Comparison of ENCODE assay signal across 1 cellular context in genomic region chr16:11308493-11309283, GRCh38.
A peak's percentile ranks its signal among the peaks of the same experiment; 100 is the strongest.
TF ChIP-seq lines count a peak whose summit lies in the region.

No MANE protein-coding gene starts in this region.

TF ChIP-seq in HepG2, 621 proteins besides CTCF, POLR2A, EP300 and RAD21 (continued from another document and continues in another):
- TF ChIP-seq PATZ1 (CRISPR knock-in tag; IDR thresholded peaks at IDR 0.05) (peak; percentile 77), NR2F1 (CRISPR knock-in tag; IDR thresholded peaks at IDR 0.05) (peak; percentile 65 to 78), MYPOP (CRISPR knock-in tag; IDR thresholded peaks at IDR 0.05) (peak; percentile 80; the same call in 1 of the 2 replicates), YY1 (IDR thresholded peaks at IDR 0.05; ENCODE audit: insufficient read depth, insufficient replicate concordance, low read depth, low read length) (no peak), ETS1 (CRISPR knock-in tag; IDR thresholded peaks at IDR 0.05) (no peak), SOX5 (CRISPR knock-in tag; IDR thresholded peaks at IDR 0.05; ENCODE audit: borderline replicate concordance) (peak; percentile 68), SRSF9 (IDR thresholded peaks at IDR 0.05; ENCODE audit: borderline replicate concordance, insufficient read depth, low read depth, low read length, poor library complexity, severe bottlenecking) (no peak), AGO1 (IDR thresholded peaks at IDR 0.05; ENCODE audit: low read depth, low read length, poor library complexity, severe bottlenecking) (no peak), SP1 (IDR thresholded peaks at IDR 0.05) (no peak), SP1 (CRISPR knock-in tag; IDR thresholded peaks at IDR 0.05) (peak; percentile 39; the same call in 1 of the 2 replicates), MXD1 (CRISPR knock-in tag; IDR thresholded peaks at IDR 0.05) (peak; percentile 44; the same call in 1 of the 2 replicates), NCOR1 (IDR thresholded peaks at IDR 0.05; ENCODE audit: borderline replicate concordance, low read length) (peak; percentile 72; the same call in 1 of the 2 replicates), TCF12 (IDR thresholded peaks at IDR 0.05) (no peak), TCF12 (CRISPR knock-in tag; IDR thresholded peaks at IDR 0.05) (no peak), ZNF749 (CRISPR knock-in tag; IDR thresholded peaks at IDR 0.05; ENCODE audit: borderline replicate concordance) (no peak), THRA (CRISPR knock-in tag; IDR thresholded peaks at IDR 0.05; ENCODE audit: borderline replicate concordance) (peak; percentile 65; the same call in 1 of the 2 replicates), DZIP1 (CRISPR knock-in tag; IDR thresholded peaks at IDR 0.05) (peak; percentile 97), SRSF1 (optimal IDR thresholded peaks at IDR 0.05; ENCODE audit: low read depth, low read length) (no peak), ADNP (CRISPR knock-in tag; IDR thresholded peaks at IDR 0.05) (peak; percentile 11; the same call in 1 of the 2 replicates), MEIS1 (CRISPR knock-in tag; IDR thresholded peaks at IDR 0.05; ENCODE audit: borderline replicate concordance) (peak; percentile 69; the same call in 1 of the 2 replicates), NFAT5 (CRISPR knock-in tag; IDR thresholded peaks at IDR 0.05) (no peak), ZNF737 (CRISPR knock-in tag; IDR thresholded peaks at IDR 0.05; ENCODE audit: borderline replicate concordance) (no peak), ZSCAN21 (CRISPR knock-in tag; IDR thresholded peaks at IDR 0.05; ENCODE audit: borderline replicate concordance) (no peak), ATF7 (IDR thresholded peaks at IDR 0.05) (no peak), ATF7 (CRISPR knock-in tag; IDR thresholded peaks at IDR 0.05) (peak; percentile 74; the same call in 1 of the 2 replicates), ZBTB34 (CRISPR knock-in tag; IDR thresholded peaks at IDR 0.05) (0 out of 2 replicates have a peak, but pooled peaks have one; percentile 51), EHMT2 (IDR thresholded peaks at IDR 0.05; ENCODE audit: borderline replicate concordance, low read depth, low read length) (no peak), ZIK1 (CRISPR knock-in tag; IDR thresholded peaks at IDR 0.05; ENCODE audit: borderline replicate concordance, low read depth) (peak; percentile 68; the same call in 1 of the 2 replicates), ZNF558 (CRISPR knock-in tag; IDR thresholded peaks at IDR 0.05; ENCODE audit: borderline replicate concordance) (no peak), MIER2 (CRISPR knock-in tag; IDR thresholded peaks at IDR 0.05) (no peak), TFE3 (CRISPR knock-in tag; IDR thresholded peaks at IDR 0.05) (peak; percentile 17; the same call in 1 of the 2 replicates), FOXC1 (CRISPR knock-in tag; IDR thresholded peaks at IDR 0.05; ENCODE audit: borderline replicate concordance) (peak; percentile 94), REST (IDR thresholded peaks at IDR 0.05; ENCODE audit: borderline replicate concordance in 1 of 2, low read depth in 1 of 2, low read length in 2 of 2) (no peak; a peak in 1 of 4 replicates), SNAPC5 (CRISPR knock-in tag; IDR thresholded peaks at IDR 0.05; ENCODE audit: borderline replicate concordance) (0 out of 2 replicates have a peak, but pooled peaks have one; percentile 2), ZFP90 (CRISPR knock-in tag; IDR thresholded peaks at IDR 0.05; ENCODE audit: borderline replicate concordance) (peak; percentile 42; the same call in 1 of the 2 replicates)
